8 cellular contexts compared by ENCODE assay signal in genomic region chr1:26432793-26433192, GRCh38. TPM values are rescaled to one million over a fixed set of nuclear protein-coding genes. Genes with fewer than 3 reads are reported as not detected.
A peak's percentile ranks its signal among the peaks of the same experiment; 100 is the strongest.
DNase-seq lines count a peak whose midpoint lies in the region; ATAC-seq, FAIRE-seq and TF ChIP-seq lines count a peak whose summit lies in the region.

No MANE protein-coding gene starts in this region.

- no peak overlapping the region for H2AFZ ChIP-seq in GM23338

- WGBS in right cardiac atrium, result 46% methylated on average over 3 of the region's 3 CpGs

- POLR2A ChIA-PET in WTC11 (lab: Charles Lee), result interaction anchor here (1.3 to 2.0 kb wide), 7 partner anchors 12 to 38 kb away, joined by 3 to 25 read pairs (median 7); partner anchors contain the start of genes HMGN2 and LIN28A

- FAIRE-seq in H54 (lab: Jason Lieb, UNC), result no peak

- H3K36me3 ChIP-seq in GM23338 (ENCODE audit: insufficient read depth) (peaks cover 5% of the 10 kb centered on the region), skeletal muscle satellite cell (ENCODE audit: insufficient read depth, low read length) (peaks cover 13% of the 10 kb centered on the region)

- intact Hi-C loops in right cardiac atrium (cut with DNase I), result no loop called here

- H3K4me1 Mint-ChIP-seq in GM23338 (peaks cover 33% of the 10 kb centered on the region), WTC11 (peaks cover 37% of the 10 kb centered on the region)

- H3K36me3 Mint-ChIP-seq in GM23338 (ENCODE audit: low read depth), result peaks cover 34% of the 10 kb centered on the region
- peaks cover 10% of the 10 kb centered on the region for H3K36me3 Mint-ChIP-seq in WTC11

- peaks cover 9% of the 10 kb centered on the region for H4K20me1 ChIP-seq in GM23338 (replicated peaks; ENCODE audit: insufficient read depth)

- peak overlapping the region; percentile 80 for H3K9ac ChIP-seq in skeletal muscle satellite cell (ENCODE audit: low read depth, low read length)

- H3K4me3 ChIP-seq in GM23338, result peak overlapping the region; percentile 74
- peak overlapping the region; percentile 80 for H3K4me3 ChIP-seq in right cardiac atrium (ENCODE audit: low read length)
- peak overlapping the region; percentile 77 for H3K4me3 ChIP-seq in skeletal muscle satellite cell (ENCODE audit: low read length)

- H3K27ac ChIP-seq in GM23338 (ENCODE audit: low read depth) (peak overlapping the region; percentile 57), right cardiac atrium (ENCODE audit: low read length) (peak overlapping the region; percentile 49)

- no peaks in the 10 kb centered on the region for H3K9me2 ChIP-seq in GM23338 (ENCODE audit: insufficient read depth)

- H3K9me3 Mint-ChIP-seq in GM23338 (no peaks in the 10 kb centered on the region), WTC11 (no peaks in the 10 kb centered on the region)

- peaks cover 33% of the 10 kb centered on the region for H3F3A ChIP-seq in GM23338 (replicated peaks; ENCODE audit: low read depth)

- peak overlapping the region; percentile 86 for H3K4me2 ChIP-seq in GM23338
- H3K4me2 ChIP-seq in skeletal muscle satellite cell (ENCODE audit: low read length), result peak overlapping the region; percentile 75

- no peaks in the 10 kb centered on the region for H3K9me3 ChIP-seq in right cardiac atrium (ENCODE audit: control insufficient read depth, low read length)
- H3K9me3 ChIP-seq in skeletal muscle satellite cell (replicated peaks; ENCODE audit: low read length), result no peaks in the 10 kb centered on the region

- H3K79me2 ChIP-seq in GM23338 (replicated peaks; ENCODE audit: insufficient read depth), result peaks cover 21% of the 10 kb centered on the region

- H3K4me1 ChIP-seq in GM23338 (ENCODE audit: insufficient read depth), result peaks cover 35% of the 10 kb centered on the region
- no peaks in the 10 kb centered on the region for H3K4me1 ChIP-seq in right cardiac atrium (ENCODE audit: control insufficient read depth, insufficient read depth, low read length)
- peaks cover 16% of the 10 kb centered on the region for H3K4me1 ChIP-seq in skeletal muscle satellite cell (ENCODE audit: control insufficient read depth, insufficient read depth, low read length)

- no peak overlapping the region; the same call in 1 of the 2 replicates for H3K27ac Mint-ChIP-seq in GM23338
- peak overlapping the region; percentile 1; the same call in 1 of the 2 replicates for H3K27ac Mint-ChIP-seq in WTC11

- no peaks in the 10 kb centered on the region for H3K27me3 ChIP-seq in GM23338 (ENCODE audit: insufficient read depth)
- no peaks in the 10 kb centered on the region for H3K27me3 ChIP-seq in right cardiac atrium (ENCODE audit: control insufficient read depth, insufficient read depth)
- H3K27me3 ChIP-seq in skeletal muscle satellite cell (ENCODE audit: control insufficient read depth, insufficient read depth, low read length), result no peaks in the 10 kb centered on the region

- CTCF ChIA-PET in WTC11 (lab: Charles Lee), result interaction anchor here (1.2 to 2.4 kb wide), 4 partner anchors 15 to 199 kb away, joined by 4 to 39 read pairs (median 20); no protein-coding TSS in a partner anchor

- TF ChIP-seq CTCF in GM23338 (conservative IDR thresholded peaks at IDR 0.05; ENCODE audit: low read depth in 2 of 2), result no peak
- no peak for TF ChIP-seq CTCF in WTC11 (IDR thresholded peaks at IDR 0.05)

- H3K4me3 Mint-ChIP-seq in GM23338 (peak overlapping the region; percentile 97), WTC11 (peak overlapping the region; percentile 96)

- no peak for TF ChIP-seq POLR2A in H54 (IDR thresholded peaks at IDR 0.05; ENCODE audit: low read depth, low read length)

- H3K27me3 Mint-ChIP-seq in GM23338 (ENCODE audit: insufficient read depth, low read depth, poor library complexity) (peaks cover 18% of the 10 kb centered on the region), WTC11 (ENCODE audit: low read depth) (no peaks in the 10 kb centered on the region)

- ATAC-seq in GM23338 (no peak), WTC11 (no peak), right cardiac atrium (no peak), HG03025 (IDR thresholded peaks at IDR 0.05; ENCODE audit: low FRiP score, unreplicated experiment) (no peak)

- no peak for DNase-seq in GM23338 (ENCODE audit: low spot score)
- no peak for DNase-seq in WTC11 (ENCODE audit: low spot score)
- no peak for DNase-seq in right cardiac atrium
- no peak for DNase-seq in HT-29 (ENCODE audit: low spot score)
- DNase-seq in H54 (ENCODE audit: insufficient read length, low spot score), result no peak
- DNase-seq in SW480 (ENCODE audit: low spot score), result no peak

TF ChIP-seq in GM23338, 12 proteins besides CTCF, POLR2A, EP300 and RAD21 (continues in another document):
- TF ChIP-seq, protein P1, sequence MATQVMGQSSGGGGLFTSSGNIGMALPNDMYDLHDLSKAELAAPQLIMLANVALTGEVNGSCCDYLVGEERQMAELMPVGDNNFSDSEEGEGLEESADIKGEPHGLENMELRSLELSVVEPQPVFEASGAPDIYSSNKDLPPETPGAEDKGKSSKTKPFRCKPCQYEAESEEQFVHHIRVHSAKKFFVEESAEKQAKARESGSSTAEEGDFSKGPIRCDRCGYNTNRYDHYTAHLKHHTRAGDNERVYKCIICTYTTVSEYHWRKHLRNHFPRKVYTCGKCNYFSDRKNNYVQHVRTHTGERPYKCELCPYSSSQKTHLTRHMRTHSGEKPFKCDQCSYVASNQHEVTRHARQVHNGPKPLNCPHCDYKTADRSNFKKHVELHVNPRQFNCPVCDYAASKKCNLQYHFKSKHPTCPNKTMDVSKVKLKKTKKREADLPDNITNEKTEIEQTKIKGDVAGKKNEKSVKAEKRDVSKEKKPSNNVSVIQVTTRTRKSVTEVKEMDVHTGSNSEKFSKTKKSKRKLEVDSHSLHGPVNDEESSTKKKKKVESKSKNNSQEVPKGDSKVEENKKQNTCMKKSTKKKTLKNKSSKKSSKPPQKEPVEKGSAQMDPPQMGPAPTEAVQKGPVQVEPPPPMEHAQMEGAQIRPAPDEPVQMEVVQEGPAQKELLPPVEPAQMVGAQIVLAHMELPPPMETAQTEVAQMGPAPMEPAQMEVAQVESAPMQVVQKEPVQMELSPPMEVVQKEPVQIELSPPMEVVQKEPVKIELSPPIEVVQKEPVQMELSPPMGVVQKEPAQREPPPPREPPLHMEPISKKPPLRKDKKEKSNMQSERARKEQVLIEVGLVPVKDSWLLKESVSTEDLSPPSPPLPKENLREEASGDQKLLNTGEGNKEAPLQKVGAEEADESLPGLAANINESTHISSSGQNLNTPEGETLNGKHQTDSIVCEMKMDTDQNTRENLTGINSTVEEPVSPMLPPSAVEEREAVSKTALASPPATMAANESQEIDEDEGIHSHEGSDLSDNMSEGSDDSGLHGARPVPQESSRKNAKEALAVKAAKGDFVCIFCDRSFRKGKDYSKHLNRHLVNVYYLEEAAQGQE (IDR thresholded peaks at IDR 0.05; ENCODE audit: unreplicated experiment), result no peak
- TF ChIP-seq EZH2 (IDR thresholded peaks at IDR 0.05; ENCODE audit: low read depth, unreplicated experiment) (no peak), POLR2AphosphoS5 (IDR thresholded peaks at IDR 0.05; ENCODE audit: low read depth) (no peak)

TF ChIP-seq in WTC11, 78 proteins besides CTCF, POLR2A, EP300 and RAD21:
- TF ChIP-seq ZNF232 (CRISPR knock-in tag; IDR thresholded peaks at IDR 0.05) (no peak), NFE2L1 (CRISPR knock-in tag; IDR thresholded peaks at IDR 0.05) (0 out of 2 replicates have a peak, but pooled peaks have one; percentile 1)
- TF ChIP-seq, protein P2, sequence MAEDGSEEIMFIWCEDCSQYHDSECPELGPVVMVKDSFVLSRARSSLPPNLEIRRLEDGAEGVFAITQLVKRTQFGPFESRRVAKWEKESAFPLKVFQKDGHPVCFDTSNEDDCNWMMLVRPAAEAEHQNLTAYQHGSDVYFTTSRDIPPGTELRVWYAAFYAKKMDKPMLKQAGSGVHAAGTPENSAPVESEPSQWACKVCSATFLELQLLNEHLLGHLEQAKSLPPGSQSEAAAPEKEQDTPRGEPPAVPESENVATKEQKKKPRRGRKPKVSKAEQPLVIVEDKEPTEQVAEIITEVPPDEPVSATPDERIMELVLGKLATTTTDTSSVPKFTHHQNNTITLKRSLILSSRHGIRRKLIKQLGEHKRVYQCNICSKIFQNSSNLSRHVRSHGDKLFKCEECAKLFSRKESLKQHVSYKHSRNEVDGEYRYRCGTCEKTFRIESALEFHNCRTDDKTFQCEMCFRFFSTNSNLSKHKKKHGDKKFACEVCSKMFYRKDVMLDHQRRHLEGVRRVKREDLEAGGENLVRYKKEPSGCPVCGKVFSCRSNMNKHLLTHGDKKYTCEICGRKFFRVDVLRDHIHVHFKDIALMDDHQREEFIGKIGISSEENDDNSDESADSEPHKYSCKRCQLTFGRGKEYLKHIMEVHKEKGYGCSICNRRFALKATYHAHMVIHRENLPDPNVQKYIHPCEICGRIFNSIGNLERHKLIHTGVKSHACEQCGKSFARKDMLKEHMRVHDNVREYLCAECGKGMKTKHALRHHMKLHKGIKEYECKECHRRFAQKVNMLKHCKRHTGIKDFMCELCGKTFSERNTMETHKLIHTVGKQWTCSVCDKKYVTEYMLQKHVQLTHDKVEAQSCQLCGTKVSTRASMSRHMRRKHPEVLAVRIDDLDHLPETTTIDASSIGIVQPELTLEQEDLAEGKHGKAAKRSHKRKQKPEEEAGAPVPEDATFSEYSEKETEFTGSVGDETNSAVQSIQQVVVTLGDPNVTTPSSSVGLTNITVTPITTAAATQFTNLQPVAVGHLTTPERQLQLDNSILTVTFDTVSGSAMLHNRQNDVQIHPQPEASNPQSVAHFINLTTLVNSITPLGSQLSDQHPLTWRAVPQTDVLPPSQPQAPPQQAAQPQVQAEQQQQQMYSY (CRISPR knock-in tag; IDR thresholded peaks at IDR 0.05), result no peak

RNA-seq across cellular contexts. Expression of gene DHDDS, which starts 0.7 kb away (rescaled TPM):
- 47.2 and 49.5 TPM in 2 replicates for total RNA-seq in GM23338 (2014; rRNA removed; shearing (Covaris generic))
- polyA plus RNA-seq in GM23338 (2016; fragmentation: Nextera tagmentation; extraction: Ambion mirVana), result 26.9 and 32.6 TPM in 2 replicates
- total RNA-seq in WTC11 (2021), result 44.9 to 55.4 TPM (median 47.1 TPM) in 3 replicates
- 10 to 100 TPM; 27.0 to 34.0 (median 30.0) TPM for total RNA-seq in right cardiac atrium
- 21.5 TPM for polyA plus RNA-seq in right cardiac atrium
- total RNA-seq in skeletal muscle satellite cell (2012; rRNA removed), result 51.2 and 59.4 TPM in 2 replicates
- 36.0 and 43.9 TPM in 2 replicates for total RNA-seq in HT-29 (2014; rRNA removed; shearing (Covaris generic))

RNA-seq across cellular contexts. Expression of gene LIN28A, which starts 22.2 kb away (rescaled TPM):
- total RNA-seq in GM23338 (2014; rRNA removed; shearing (Covaris generic)), result 1,538 and 1,571 TPM in 2 replicates
- polyA plus RNA-seq in GM23338 (2016; fragmentation: Nextera tagmentation; extraction: Ambion mirVana), result 604 and 648 TPM in 2 replicates
- total RNA-seq in WTC11 (2021), result 1,150 to 1,251 TPM (median 1,185 TPM) in 3 replicates
- total RNA-seq in right cardiac atrium, result not detected
- not detected for polyA plus RNA-seq in right cardiac atrium
- not detected in 2 replicates for total RNA-seq in skeletal muscle satellite cell (2012; rRNA removed)
- not detected in 2 replicates for total RNA-seq in HT-29 (2014; rRNA removed; shearing (Covaris generic))

RNA-seq across cellular contexts. Expression of gene HMGN2, which starts 39.4 kb away (rescaled TPM):
- total RNA-seq in GM23338 (2014; rRNA removed; shearing (Covaris generic)), result 330 and 377 TPM in 2 replicates
- polyA plus RNA-seq in GM23338 (2016; fragmentation: Nextera tagmentation; extraction: Ambion mirVana), result 1,101 and 1,122 TPM in 2 replicates
- 374 to 414 TPM (median 379 TPM) in 3 replicates for total RNA-seq in WTC11 (2021)
- 100 to 1,000 TPM; 125 to 176 (median 136) TPM for total RNA-seq in right cardiac atrium
- polyA plus RNA-seq in right cardiac atrium, result 152 TPM
- 195 and 248 TPM in 2 replicates for total RNA-seq in skeletal muscle satellite cell (2012; rRNA removed)
- 449 and 531 TPM in 2 replicates for total RNA-seq in HT-29 (2014; rRNA removed; shearing (Covaris generic))

Comparison
In these comparisons a context has a peak if more than half of its experiments do, and no peak if none do; other contexts are left out.
1. RNA of gene LIN28A, which starts 22.2 kb away (total RNA-seq): 1,538 to 1,571 TPM in GM23338 and 1,150 to 1,251 TPM in WTC11; not detected in right cardiac atrium and not detected in HT-29; every median in the first group is over 1,000 times any median in the second.
2. Peak in every context shown above with its lines, with median percentiles within 50 percentile points of each other: H3K4me3 ChIP-seq.